ENCODE assay signal across 17 cellular contexts in genomic region chr12:6082613-6083012, GRCh38. TPM values are rescaled to one million over a fixed set of nuclear protein-coding genes. Genes with fewer than 3 reads are reported as not detected.
"Had no signal": no experiment of that assay in that cellular context is flagged by ENCODE, and none has a peak within 500 bp of the region (broad histone marks: within the 10 kb centered on the region; RNA-seq: fewer than 3 reads in every experiment).

No MANE protein-coding gene starts in this region.

- H3K9me3 Mint-ChIP-seq: activated CD8-positive, alpha-beta T cell treated with anti-CD3 and anti-CD28 coated beads for 36 hours; activated naive CD4-positive, alpha-beta T cell treated with anti-CD3 and anti-CD28 coated beads for 36 hours; dendritic cell treated with granulocyte-macrophage colony-stimulating factor and Interleukin-4, amounts not matched to agents 40 ng/mL and 50 ng/mL, for 4 days; effector memory CD8-positive, alpha-beta T cell; naive thymus-derived CD8-positive, alpha-beta T cell; stimulated activated naive CD8-positive, alpha-beta T cell treated with anti-CD3 and anti-CD28 coated beads, Interleukin-15, amount 100 ng/mL, for 72 hours; T-cell had no signal

- H3K36me3 Mint-ChIP-seq: naive thymus-derived CD8-positive, alpha-beta T cell; T-cell had no signal

- H2AFZ ChIP-seq: hepatocyte had no signal

- H3K4me2 ChIP-seq: hepatocyte had no signal

- H3K9me3 ChIP-seq: psoas muscle, testis had no signal

- H3K27ac Mint-ChIP-seq: activated CD8-positive, alpha-beta T cell treated with anti-CD3 and anti-CD28 coated beads for 36 hours; activated naive CD4-positive, alpha-beta T cell treated with anti-CD3 and anti-CD28 coated beads for 36 hours; dendritic cell treated with granulocyte-macrophage colony-stimulating factor and Interleukin-4, amounts not matched to agents 40 ng/mL and 50 ng/mL, for 4 days; effector memory CD8-positive, alpha-beta T cell; naive thymus-derived CD8-positive, alpha-beta T cell; stimulated activated naive CD8-positive, alpha-beta T cell treated with anti-CD3 and anti-CD28 coated beads, Interleukin-15, amount 100 ng/mL, for 72 hours; T-cell had no signal

- H3K79me2 ChIP-seq: hepatocyte had no signal

- H3K27me3 ChIP-seq: hepatocyte, testis had no signal

- DNase-seq: activated CD4-positive, alpha-beta T cell treated with anti-CD3 and anti-CD28 coated beads for 4 hours; activated CD8-positive, alpha-beta memory T cell treated with anti-CD3 and anti-CD28 coated beads, Interleukin-2, amount 50 U/mL, for 4 hours; activated CD8-positive, alpha-beta T cell treated with anti-CD3 and anti-CD28 coated beads for 36 hours; activated naive CD4-positive, alpha-beta T cell treated with anti-CD3 and anti-CD28 coated beads for 36 hours; cerebellar nuclear complex; effector memory CD8-positive, alpha-beta T cell; erythroblast; naive thymus-derived CD8-positive, alpha-beta T cell; nucleus accumbens; psoas muscle; stimulated activated CD4-positive, alpha-beta T cell treated with anti-CD3 and anti-CD28 coated beads, Interleukin-4, amount 100 ng/mL, for 24 hours; stimulated activated naive CD8-positive, alpha-beta T cell treated with anti-CD3 and anti-CD28 coated beads, Interleukin-15, amount 100 ng/mL, for 72 hours; T-cell; testis had no signal

- H3K4me1 ChIP-seq: psoas muscle had no signal

- H3K4me3 Mint-ChIP-seq: activated CD8-positive, alpha-beta T cell treated with anti-CD3 and anti-CD28 coated beads for 36 hours; activated naive CD4-positive, alpha-beta T cell treated with anti-CD3 and anti-CD28 coated beads for 36 hours; dendritic cell treated with granulocyte-macrophage colony-stimulating factor and Interleukin-4, amounts not matched to agents 40 ng/mL and 50 ng/mL, for 4 days; effector memory CD8-positive, alpha-beta T cell; naive thymus-derived CD8-positive, alpha-beta T cell; stimulated activated naive CD8-positive, alpha-beta T cell treated with anti-CD3 and anti-CD28 coated beads, Interleukin-15, amount 100 ng/mL, for 72 hours; T-cell had no signal

- H3K4me3 ChIP-seq: hepatocyte, lung, psoas muscle, testis had no signal

- H3K27ac ChIP-seq: hepatocyte, psoas muscle, testis had no signal

- ATAC-seq: activated CD8-positive, alpha-beta T cell treated with anti-CD3 and anti-CD28 coated beads for 36 hours; effector memory CD8-positive, alpha-beta T cell; naive thymus-derived CD8-positive, alpha-beta T cell; psoas muscle; stimulated activated naive CD8-positive, alpha-beta T cell treated with anti-CD3 and anti-CD28 coated beads, Interleukin-15, amount 100 ng/mL, for 72 hours; T-cell had no signal

RNA-seq across cellular contexts. Expression of gene VWF, which starts 41.9 kb away (rescaled TPM):
- total RNA-seq: activated naive CD4-positive, alpha-beta T cell treated with anti-CD3 and anti-CD28 coated beads for 36 hours had no signal
- polyA plus RNA-seq: naive thymus-derived CD8-positive, alpha-beta T cell had no signal
